Comparison of ENCODE assay signal across 14 cellular contexts in genomic region chr9:14437336-14438231, GRCh38.
DNase-seq lines count a peak whose midpoint lies in the region; ATAC-seq, FAIRE-seq and TF ChIP-seq lines count a peak whose summit lies in the region.
"Had no signal": no experiment of that assay in that cellular context is flagged by ENCODE, and none has a peak within 500 bp of the region (broad histone marks: within the 10 kb centered on the region; RNA-seq: fewer than 3 reads in every experiment).

No MANE protein-coding gene starts in this region.

- intact Hi-C loops in endothelial cell of umbilical vein (cut with micrococcal nuclease) (no loop called here), testis (cut with DNase I; ENCODE audit: low total_unique reads) (no loop called here), pancreas (cut with DNase I) (no loop called here)

- peak overlapping the region; percentile 21 for H3K4me2 ChIP-seq in endothelial cell of umbilical vein (ENCODE audit: insufficient read depth, low read length)

- 53 to 59% methylated on average over 15 to 16 of the region's 16 CpGs for WGBS in testis, 2 donors
- 40 to 42% methylated on average over 16 of the region's 16 CpGs for WGBS in pancreas, 2 donors

- POLR2A ChIA-PET in endothelial cell of umbilical vein (lab: Charles Lee), result interaction anchor here (0.7 kb wide), 1 partner anchor 1421 kb away, joined by 6 read pairs; no protein-coding TSS in a partner anchor

- no peaks in the 10 kb centered on the region for H3K79me2 ChIP-seq in endothelial cell of umbilical vein (ENCODE audit: control insufficient read depth, insufficient read depth, low read length)

- no peak for TF ChIP-seq POLR2A in endothelial cell of umbilical vein (IDR thresholded peaks at IDR 0.05; ENCODE audit: low read depth, low read length)
- TF ChIP-seq POLR2A in testis (IDR thresholded peaks at IDR 0.05), result no peak

- H3K27ac ChIP-seq in endothelial cell of umbilical vein (ENCODE audit: insufficient read depth, low read depth, low read length), result no peak overlapping the region
- H3K27ac ChIP-seq in testis, result no peak overlapping the region
- no peak overlapping the region for H3K27ac ChIP-seq in pancreas
- H3K27ac ChIP-seq: HL-60 had no signal

- no peaks in the 10 kb centered on the region for H4K20me1 ChIP-seq in endothelial cell of umbilical vein (replicated peaks; ENCODE audit: control insufficient read depth, extremely low read depth, insufficient read depth, low read length)

- H3K4me3 ChIP-seq in endothelial cell of umbilical vein (replicated peaks in 1 of 3; ENCODE audit: insufficient read depth in 1 of 3, low read depth in 1 of 3, low read length in 3 of 3) (no peak overlapping the region), testis (no peak overlapping the region), pancreas (no peak overlapping the region)
- H3K4me3 ChIP-seq: lung, skin epidermis had no signal

- H3K9me3 ChIP-seq in endothelial cell of umbilical vein (replicated peaks; ENCODE audit: control insufficient read depth, insufficient read depth, low read length) (no peaks in the 10 kb centered on the region), testis (no peaks in the 10 kb centered on the region), pancreas (no peaks in the 10 kb centered on the region)

- H3K36me3 ChIP-seq in endothelial cell of umbilical vein (ENCODE audit: control insufficient read depth in 2 of 2, extremely low read depth in 1 of 2, insufficient read depth in 2 of 2, low read length in 2 of 2), result no peaks in the 10 kb centered on the region
- no peaks in the 10 kb centered on the region for H3K36me3 ChIP-seq in testis (ENCODE audit: low read depth, missing control alignments)
- H3K36me3 ChIP-seq in pancreas, result no peaks in the 10 kb centered on the region

- BruUV-seq in endothelial cell of umbilical vein (replicated peaks; lab: Mats Ljungman, UMichigan), result no TSS peak

- ATAC-seq in GM21737 (IDR thresholded peaks at IDR 0.05; ENCODE audit: unreplicated experiment) (no peak), GM21381 (IDR thresholded peaks at IDR 0.05; ENCODE audit: unreplicated experiment) (no peak), pancreas (no peak)

- no peaks in the 10 kb centered on the region for H3K9me1 ChIP-seq in endothelial cell of umbilical vein (replicated peaks; ENCODE audit: control insufficient read depth, extremely low read depth, insufficient read depth, low read length)

- TF ChIP-seq CTCF in endothelial cell of umbilical vein (IDR thresholded peaks at IDR 0.05; ENCODE audit: extremely low read depth in 1 of 2, insufficient read depth in 1 of 2, low read depth in 1 of 2, low read length in 2 of 2) (no peak), testis (IDR thresholded peaks at IDR 0.05) (no peak), pancreas (IDR thresholded peaks at IDR 0.05) (no peak)

- H3K4me1 ChIP-seq in endothelial cell of umbilical vein (ENCODE audit: control insufficient read depth, extremely low read depth, insufficient read depth, low read length) (peaks cover 31% of the 10 kb centered on the region), testis (peaks cover 6% of the 10 kb centered on the region), pancreas (peaks cover 0 to 8% (median 0%) of the 10 kb centered on the region in 3 donors)

- H3K9ac ChIP-seq in endothelial cell of umbilical vein (replicated peaks; ENCODE audit: extremely low read depth, insufficient read depth, low read length), result no peak overlapping the region

- peak overlapping the region; percentile 35 for H2AFZ ChIP-seq in endothelial cell of umbilical vein (ENCODE audit: low read depth, low read length)

- CTCF ChIA-PET in endothelial cell of umbilical vein (lab: Charles Lee), result interaction anchor here (0.6 to 1.5 kb wide), 4 partner anchors 10 to 775 kb away, joined by 3 to 5 read pairs (median 4); no protein-coding TSS in a partner anchor

- DNase-seq in NCI-H1417 (lab: John Stamatoyannopoulos, UW) (peak; percentile 57 to 82 (median 68)), NCI-H1417 treated with DMSO at 0.1 percent for 48 hours (lab: John Stamatoyannopoulos, UW) (no peak), NCI-H510A treated with DMSO at 0.1 percent for 48 hours (lab: John Stamatoyannopoulos, UW) (peak; percentile 67), endothelial cell of umbilical vein (ENCODE audit: low read depth, low spot score) (peak; percentile 81), testis (peak; percentile 56), pancreas (no peak)
- DNase-seq: GF-D8; stimulated activated CD8-positive, alpha-beta memory T cell treated with anti-CD3 and anti-CD28 coated beads, Interleukin-4, amount 100 ng/mL, for 48 hours had no signal

- dilution Hi-C loops in endothelial cell of umbilical vein (cut with MboI; ENCODE audit: extremely low pct_ligation_motif_present, low sequenced_read_pairs), result no loop called here

- peak; percentile 56 for FAIRE-seq in endothelial cell of umbilical vein (lab: Jason Lieb, UNC)
- FAIRE-seq in pancreas (lab: Jason Lieb, UNC), result no peak
- FAIRE-seq: A204.1 had no signal

- H3K27me3 ChIP-seq in endothelial cell of umbilical vein (ENCODE audit: control insufficient read depth in 2 of 2, insufficient read depth in 2 of 2, low read length in 2 of 2), result no peaks in the 10 kb centered on the region
- no peaks in the 10 kb centered on the region for H3K27me3 ChIP-seq in testis
- no peaks in the 10 kb centered on the region for H3K27me3 ChIP-seq in pancreas

TF ChIP-seq in endothelial cell of umbilical vein, 7 proteins besides CTCF, POLR2A, EP300 and RAD21:
- TF ChIP-seq FOS (IDR thresholded peaks at IDR 0.05; ENCODE audit: borderline replicate concordance, insufficient read depth, low read length) (no peak), EZH2 (IDR thresholded peaks at IDR 0.05; ENCODE audit: borderline replicate concordance, low read depth, low read length, severe bottlenecking) (no peak), JUN (IDR thresholded peaks at IDR 0.05; ENCODE audit: borderline replicate concordance, insufficient read depth, insufficient read length, low read depth) (no peak), MYC (IDR thresholded peaks at IDR 0.05; ENCODE audit: low read depth, low read length) (no peak), POLR2AphosphoS5 (IDR thresholded peaks at IDR 0.05; ENCODE audit: insufficient read depth, low read depth, low read length) (no peak), GATA2 (IDR thresholded peaks at IDR 0.05; ENCODE audit: insufficient read depth, insufficient read length, low read depth, low read length) (no peak)
- TF ChIP-seq, protein P1, sequence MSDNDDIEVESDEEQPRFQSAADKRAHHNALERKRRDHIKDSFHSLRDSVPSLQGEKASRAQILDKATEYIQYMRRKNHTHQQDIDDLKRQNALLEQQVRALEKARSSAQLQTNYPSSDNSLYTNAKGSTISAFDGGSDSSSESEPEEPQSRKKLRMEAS (IDR thresholded peaks at IDR 0.05; ENCODE audit: insufficient read depth, insufficient read length), result no peak

Comparison
In these comparisons a context has a peak if more than half of its experiments do, and no peak if none do; other contexts are left out.
1. DNase-seq: peak in NCI-H1417 (3 of 3), NCI-H510A treated with DMSO at 0.1 percent for 48 hours (single experiment), endothelial cell of umbilical vein (single experiment) and testis (single experiment); none in NCI-H1417 treated with DMSO at 0.1 percent for 48 hours (single experiment) and pancreas (0 of 6).